Comparison of ENCODE assay signal across 1 cellular context in the genomic region with DNA sequence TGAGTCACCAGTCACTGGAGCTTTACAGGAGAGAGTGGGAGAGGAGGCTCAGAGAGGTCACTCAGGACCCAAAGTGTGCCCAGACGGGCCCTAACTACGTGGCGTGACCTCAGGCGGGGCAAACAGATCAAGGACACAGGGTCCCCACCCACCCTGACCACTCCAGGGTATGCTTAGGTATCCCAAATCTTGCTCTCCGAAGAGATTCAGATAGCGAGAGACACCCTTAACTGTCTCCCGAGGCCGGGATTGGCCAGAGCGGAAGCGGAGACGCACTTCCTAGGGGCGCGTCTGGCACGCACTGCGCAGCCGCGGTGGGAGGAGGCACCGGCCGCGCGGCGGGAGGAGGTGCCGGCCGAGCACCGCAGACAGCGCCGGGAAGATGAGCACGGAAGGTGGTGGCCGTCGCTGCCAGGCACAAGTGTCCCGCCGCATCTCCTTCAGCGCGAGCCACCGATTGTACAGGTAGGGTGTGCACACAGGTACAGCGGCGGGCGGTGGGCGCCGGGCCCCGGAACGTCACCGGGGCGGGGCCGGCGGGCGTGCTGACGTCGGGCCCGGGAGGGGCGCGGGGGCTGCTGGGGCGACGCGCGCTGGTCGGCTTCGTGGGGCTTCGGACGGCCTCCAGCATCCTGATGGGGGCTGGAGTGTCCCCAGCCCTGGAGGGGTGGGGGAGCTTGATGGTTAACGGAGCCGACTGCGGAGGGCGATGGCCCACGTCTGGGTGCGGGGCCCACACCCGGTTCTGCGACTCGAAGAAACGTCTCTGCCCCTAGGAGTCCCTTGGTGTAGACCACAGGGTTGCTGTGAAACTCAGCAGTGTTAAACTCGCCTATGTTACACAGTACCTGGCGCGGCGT.
A peak's percentile ranks its signal among the peaks of the same experiment; 100 is the strongest.
TF ChIP-seq lines count a peak whose summit lies in the region.

A gene (plus strand): TSS at position 367 of the 860 bp plus-strand sequence. CDS start 16 bp downstream, at position 383.

TF ChIP-seq in K562, 482 proteins besides CTCF, POLR2A, EP300 and RAD21 (continued from another document and continues in another):
- TF ChIP-seq, protein P1, sequence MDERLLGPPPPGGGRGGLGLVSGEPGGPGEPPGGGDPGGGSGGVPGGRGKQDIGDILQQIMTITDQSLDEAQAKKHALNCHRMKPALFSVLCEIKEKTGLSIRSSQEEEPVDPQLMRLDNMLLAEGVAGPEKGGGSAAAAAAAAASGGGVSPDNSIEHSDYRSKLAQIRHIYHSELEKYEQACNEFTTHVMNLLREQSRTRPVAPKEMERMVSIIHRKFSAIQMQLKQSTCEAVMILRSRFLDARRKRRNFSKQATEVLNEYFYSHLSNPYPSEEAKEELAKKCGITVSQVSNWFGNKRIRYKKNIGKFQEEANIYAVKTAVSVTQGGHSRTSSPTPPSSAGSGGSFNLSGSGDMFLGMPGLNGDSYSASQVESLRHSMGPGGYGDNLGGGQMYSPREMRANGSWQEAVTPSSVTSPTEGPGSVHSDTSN (CRISPR knock-in tag; IDR thresholded peaks at IDR 0.05; ENCODE audit: low read depth) = no peak
- TF ChIP-seq, protein P1 (tag; conservative IDR thresholded peaks at IDR 0.05; ENCODE audit: low read depth) = no peak
- TF ChIP-seq ZNF76 (CRISPR knock-in tag; IDR thresholded peaks at IDR 0.05; ENCODE audit: borderline replicate concordance) = peak; percentile 3; the same call in 1 of the 2 replicates
- 0 out of 2 replicates have a peak, but pooled peaks have one; percentile 30 for TF ChIP-seq TAF7 (tag; IDR thresholded peaks at IDR 0.05)
- no peak for TF ChIP-seq FOXM1 (IDR thresholded peaks at IDR 0.05; ENCODE audit: low read depth)
- TF ChIP-seq FOXM1 (CRISPR knock-in tag; IDR thresholded peaks at IDR 0.05; ENCODE audit: low read depth) = peak; percentile 84; the same call in 1 of the 2 replicates
- TF ChIP-seq, protein P2, sequence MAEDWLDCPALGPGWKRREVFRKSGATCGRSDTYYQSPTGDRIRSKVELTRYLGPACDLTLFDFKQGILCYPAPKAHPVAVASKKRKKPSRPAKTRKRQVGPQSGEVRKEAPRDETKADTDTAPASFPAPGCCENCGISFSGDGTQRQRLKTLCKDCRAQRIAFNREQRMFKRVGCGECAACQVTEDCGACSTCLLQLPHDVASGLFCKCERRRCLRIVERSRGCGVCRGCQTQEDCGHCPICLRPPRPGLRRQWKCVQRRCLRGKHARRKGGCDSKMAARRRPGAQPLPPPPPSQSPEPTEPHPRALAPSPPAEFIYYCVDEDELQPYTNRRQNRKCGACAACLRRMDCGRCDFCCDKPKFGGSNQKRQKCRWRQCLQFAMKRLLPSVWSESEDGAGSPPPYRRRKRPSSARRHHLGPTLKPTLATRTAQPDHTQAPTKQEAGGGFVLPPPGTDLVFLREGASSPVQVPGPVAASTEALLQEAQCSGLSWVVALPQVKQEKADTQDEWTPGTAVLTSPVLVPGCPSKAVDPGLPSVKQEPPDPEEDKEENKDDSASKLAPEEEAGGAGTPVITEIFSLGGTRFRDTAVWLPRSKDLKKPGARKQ (CRISPR knock-in tag; IDR thresholded peaks at IDR 0.05) = no peak
- TF ChIP-seq ZNF347 (CRISPR knock-in tag; IDR thresholded peaks at IDR 0.05; ENCODE audit: low read depth) = no peak
- peak in 1 of 2 experiments; percentile 29; a peak in 1 of 4 replicates for TF ChIP-seq RCOR1 (IDR thresholded peaks at IDR 0.05; ENCODE audit: borderline replicate concordance in 1 of 2, low read depth in 2 of 2, low read length in 2 of 2)
- no peak for TF ChIP-seq DNMT1 (IDR thresholded peaks at IDR 0.05)
- TF ChIP-seq GATA2 (CRISPR knock-in tag; IDR thresholded peaks at IDR 0.05) = no peak
- TF ChIP-seq, protein P3, sequence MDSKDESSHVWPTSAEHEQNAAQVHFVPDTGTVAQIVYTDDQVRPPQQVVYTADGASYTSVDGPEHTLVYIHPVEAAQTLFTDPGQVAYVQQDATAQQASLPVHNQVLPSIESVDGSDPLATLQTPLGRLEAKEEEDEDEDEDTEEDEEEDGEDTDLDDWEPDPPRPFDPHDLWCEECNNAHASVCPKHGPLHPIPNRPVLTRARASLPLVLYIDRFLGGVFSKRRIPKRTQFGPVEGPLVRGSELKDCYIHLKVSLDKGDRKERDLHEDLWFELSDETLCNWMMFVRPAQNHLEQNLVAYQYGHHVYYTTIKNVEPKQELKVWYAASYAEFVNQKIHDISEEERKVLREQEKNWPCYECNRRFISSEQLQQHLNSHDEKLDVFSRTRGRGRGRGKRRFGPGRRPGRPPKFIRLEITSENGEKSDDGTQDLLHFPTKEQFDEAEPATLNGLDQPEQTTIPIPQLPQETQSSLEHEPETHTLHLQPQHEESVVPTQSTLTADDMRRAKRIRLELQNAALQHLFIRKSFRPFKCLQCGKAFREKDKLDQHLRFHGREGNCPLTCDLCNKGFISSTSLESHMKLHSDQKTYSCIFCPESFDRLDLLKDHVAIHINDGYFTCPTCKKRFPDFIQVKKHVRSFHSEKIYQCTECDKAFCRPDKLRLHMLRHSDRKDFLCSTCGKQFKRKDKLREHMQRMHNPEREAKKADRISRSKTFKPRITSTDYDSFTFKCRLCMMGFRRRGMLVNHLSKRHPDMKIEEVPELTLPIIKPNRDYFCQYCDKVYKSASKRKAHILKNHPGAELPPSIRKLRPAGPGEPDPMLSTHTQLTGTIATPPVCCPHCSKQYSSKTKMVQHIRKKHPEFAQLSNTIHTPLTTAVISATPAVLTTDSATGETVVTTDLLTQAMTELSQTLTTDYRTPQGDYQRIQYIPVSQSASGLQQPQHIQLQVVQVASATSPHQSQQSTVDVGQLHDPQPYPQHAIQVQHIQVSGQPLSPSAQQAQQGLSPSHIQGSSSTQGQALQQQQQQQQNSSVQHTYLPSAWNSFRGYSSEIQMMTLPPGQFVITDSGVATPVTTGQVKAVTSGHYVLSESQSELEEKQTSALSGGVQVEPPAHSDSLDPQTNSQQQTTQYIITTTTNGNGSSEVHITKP (IDR thresholded peaks at IDR 0.05; ENCODE audit: partially characterized antibody) = peak; percentile 71
- peak; percentile 69 for TF ChIP-seq POLR2AphosphoS5 (IDR thresholded peaks at IDR 0.05; ENCODE audit: control insufficient read depth, insufficient read depth, low read depth, low read length)
- TF ChIP-seq SPI1 (IDR thresholded peaks at IDR 0.05; ENCODE audit: borderline replicate concordance, low read depth, low read length) = peak; percentile 81
- TF ChIP-seq, protein P4, sequence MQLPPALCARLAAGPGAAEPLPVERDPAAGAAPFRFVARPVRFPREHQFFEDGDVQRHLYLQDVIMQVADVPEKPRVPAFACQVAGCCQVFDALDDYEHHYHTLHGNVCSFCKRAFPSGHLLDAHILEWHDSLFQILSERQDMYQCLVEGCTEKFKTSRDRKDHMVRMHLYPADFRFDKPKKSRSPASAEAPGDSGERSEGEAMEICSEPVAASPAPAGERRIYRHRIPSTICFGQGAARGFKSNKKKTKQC (CRISPR knock-in tag; IDR thresholded peaks at IDR 0.05) = no peak
- peak; percentile 77 for TF ChIP-seq HMGN3 (IDR thresholded peaks at IDR 0.05; ENCODE audit: borderline replicate concordance, extremely low read depth, insufficient read length, low read depth, low read length)
- peak; percentile 70; the same call in 1 of the 2 replicates for TF ChIP-seq EP400 (IDR thresholded peaks at IDR 0.05)
- TF ChIP-seq NONO (IDR thresholded peaks at IDR 0.05; ENCODE audit: low read depth in 2 of 2, low read length in 1 of 2) = 0 out of 4 replicates have a peak, but pooled peaks of 1 of the 2 experiments have one; percentile 43
- TF ChIP-seq ZNF384 (IDR thresholded peaks at IDR 0.05; ENCODE audit: low read depth, low read length) = no peak
- TF ChIP-seq ZNF212 (CRISPR knock-in tag; IDR thresholded peaks at IDR 0.05) = 0 out of 2 replicates have a peak, but pooled peaks have one; percentile 29
- TF ChIP-seq, protein P5, sequence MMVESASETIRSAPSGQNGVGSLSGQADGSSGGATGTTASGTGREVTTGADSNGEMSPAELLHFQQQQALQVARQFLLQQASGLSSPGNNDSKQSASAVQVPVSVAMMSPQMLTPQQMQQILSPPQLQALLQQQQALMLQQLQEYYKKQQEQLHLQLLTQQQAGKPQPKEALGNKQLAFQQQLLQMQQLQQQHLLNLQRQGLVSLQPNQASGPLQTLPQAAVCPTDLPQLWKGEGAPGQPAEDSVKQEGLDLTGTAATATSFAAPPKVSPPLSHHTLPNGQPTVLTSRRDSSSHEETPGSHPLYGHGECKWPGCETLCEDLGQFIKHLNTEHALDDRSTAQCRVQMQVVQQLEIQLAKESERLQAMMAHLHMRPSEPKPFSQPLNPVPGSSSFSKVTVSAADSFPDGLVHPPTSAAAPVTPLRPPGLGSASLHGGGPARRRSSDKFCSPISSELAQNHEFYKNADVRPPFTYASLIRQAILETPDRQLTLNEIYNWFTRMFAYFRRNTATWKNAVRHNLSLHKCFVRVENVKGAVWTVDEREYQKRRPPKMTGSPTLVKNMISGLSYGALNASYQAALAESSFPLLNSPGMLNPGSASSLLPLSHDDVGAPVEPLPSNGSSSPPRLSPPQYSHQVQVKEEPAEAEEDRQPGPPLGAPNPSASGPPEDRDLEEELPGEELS (CRISPR knock-in tag; IDR thresholded peaks at IDR 0.05; ENCODE audit: borderline replicate concordance) = no peak
- TF ChIP-seq RBM34 (IDR thresholded peaks at IDR 0.05; ENCODE audit: borderline replicate concordance, insufficient read depth, low read length) = no peak
- TF ChIP-seq CXXC5 (CRISPR knock-in tag; IDR thresholded peaks at IDR 0.05) = peak; percentile 94
- TF ChIP-seq, protein P6, sequence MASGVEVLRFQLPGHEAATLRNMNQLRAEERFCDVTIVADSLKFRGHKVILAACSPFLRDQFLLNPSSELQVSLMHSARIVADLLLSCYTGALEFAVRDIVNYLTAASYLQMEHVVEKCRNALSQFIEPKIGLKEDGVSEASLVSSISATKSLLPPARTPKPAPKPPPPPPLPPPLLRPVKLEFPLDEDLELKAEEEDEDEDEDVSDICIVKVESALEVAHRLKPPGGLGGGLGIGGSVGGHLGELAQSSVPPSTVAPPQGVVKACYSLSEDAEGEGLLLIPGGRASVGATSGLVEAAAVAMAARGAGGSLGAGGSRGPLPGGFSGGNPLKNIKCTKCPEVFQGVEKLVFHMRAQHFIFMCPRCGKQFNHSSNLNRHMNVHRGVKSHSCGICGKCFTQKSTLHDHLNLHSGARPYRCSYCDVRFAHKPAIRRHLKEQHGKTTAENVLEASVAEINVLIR (CRISPR knock-in tag; IDR thresholded peaks at IDR 0.05) = peak; percentile 80
- no peak for TF ChIP-seq ZZZ3 (IDR thresholded peaks at IDR 0.05)
- 0 out of 2 replicates have a peak, but pooled peaks have one; percentile 47 for TF ChIP-seq TOE1 (IDR thresholded peaks at IDR 0.05; ENCODE audit: borderline replicate concordance)
- TF ChIP-seq TOE1 (CRISPR knock-in tag; IDR thresholded peaks at IDR 0.05; ENCODE audit: borderline replicate concordance, low read depth) = no peak
- peak; percentile 88 for TF ChIP-seq PHF20 (IDR thresholded peaks at IDR 0.05; ENCODE audit: partially characterized antibody)
- TF ChIP-seq, protein P7, sequence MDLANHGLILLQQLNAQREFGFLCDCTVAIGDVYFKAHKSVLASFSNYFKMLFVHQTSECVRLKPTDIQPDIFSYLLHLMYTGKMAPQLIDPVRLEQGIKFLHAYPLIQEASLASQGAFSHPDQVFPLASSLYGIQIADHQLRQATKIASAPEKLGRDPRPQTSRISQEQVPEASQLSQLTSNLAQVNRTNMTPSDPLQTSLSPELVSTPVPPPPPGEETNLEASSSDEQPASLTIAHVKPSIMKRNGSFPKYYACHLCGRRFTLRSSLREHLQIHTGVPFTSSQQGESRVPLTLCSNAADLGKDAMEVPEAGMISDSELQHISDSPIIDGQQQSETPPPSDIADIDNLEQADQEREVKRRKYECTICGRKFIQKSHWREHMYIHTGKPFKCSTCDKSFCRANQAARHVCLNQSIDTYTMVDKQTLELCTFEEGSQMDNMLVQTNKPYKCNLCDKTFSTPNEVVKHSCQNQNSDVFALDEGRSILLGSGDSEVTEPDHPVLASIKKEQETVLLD (IDR thresholded peaks at IDR 0.05) = peak; percentile 69; the same call in 1 of the 2 replicates
- TF ChIP-seq, protein P8, sequence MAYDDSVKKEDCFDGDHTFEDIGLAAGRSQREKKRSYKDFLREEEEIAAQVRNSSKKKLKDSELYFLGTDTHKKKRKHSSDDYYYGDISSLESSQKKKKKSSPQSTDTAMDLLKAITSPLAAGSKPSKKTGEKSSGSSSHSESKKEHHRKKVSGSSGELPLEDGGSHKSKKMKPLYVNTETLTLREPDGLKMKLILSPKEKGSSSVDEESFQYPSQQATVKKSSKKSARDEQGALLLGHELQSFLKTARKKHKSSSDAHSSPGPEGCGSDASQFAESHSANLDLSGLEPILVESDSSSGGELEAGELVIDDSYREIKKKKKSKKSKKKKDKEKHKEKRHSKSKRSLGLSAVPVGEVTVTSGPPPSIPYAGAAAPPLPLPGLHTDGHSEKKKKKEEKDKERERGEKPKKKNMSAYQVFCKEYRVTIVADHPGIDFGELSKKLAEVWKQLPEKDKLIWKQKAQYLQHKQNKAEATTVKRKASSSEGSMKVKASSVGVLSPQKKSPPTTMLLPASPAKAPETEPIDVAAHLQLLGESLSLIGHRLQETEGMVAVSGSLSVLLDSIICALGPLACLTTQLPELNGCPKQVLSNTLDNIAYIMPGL (CRISPR knock-in tag; IDR thresholded peaks at IDR 0.05) = peak; percentile 66; the same call in 1 of the 2 replicates
- TF ChIP-seq TCFL5 (CRISPR knock-in tag; conservative IDR thresholded peaks at IDR 0.05) = no peak
- TF ChIP-seq, protein P9, sequence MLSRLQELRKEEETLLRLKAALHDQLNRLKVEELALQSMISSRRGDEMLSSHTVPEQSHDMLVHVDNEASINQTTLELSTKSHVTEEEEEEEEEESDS (CRISPR knock-in tag; IDR thresholded peaks at IDR 0.05) = no peak
- peak; percentile 61 for TF ChIP-seq SAP30 (IDR thresholded peaks at IDR 0.05; ENCODE audit: borderline replicate concordance, insufficient read depth, low read depth, low read length, poor library complexity, severe bottlenecking)
- TF ChIP-seq ZNF316 (IDR thresholded peaks at IDR 0.05) = no peak
- TF ChIP-seq CAMTA2 (CRISPR knock-in tag; conservative IDR thresholded peaks at IDR 0.05) = no peak
- no peak for TF ChIP-seq HNRNPL (IDR thresholded peaks at IDR 0.05; ENCODE audit: low read depth, low read length)
- TF ChIP-seq CBX1 (IDR thresholded peaks at IDR 0.05; ENCODE audit: low read depth) = no peak
- TF ChIP-seq, protein P10, sequence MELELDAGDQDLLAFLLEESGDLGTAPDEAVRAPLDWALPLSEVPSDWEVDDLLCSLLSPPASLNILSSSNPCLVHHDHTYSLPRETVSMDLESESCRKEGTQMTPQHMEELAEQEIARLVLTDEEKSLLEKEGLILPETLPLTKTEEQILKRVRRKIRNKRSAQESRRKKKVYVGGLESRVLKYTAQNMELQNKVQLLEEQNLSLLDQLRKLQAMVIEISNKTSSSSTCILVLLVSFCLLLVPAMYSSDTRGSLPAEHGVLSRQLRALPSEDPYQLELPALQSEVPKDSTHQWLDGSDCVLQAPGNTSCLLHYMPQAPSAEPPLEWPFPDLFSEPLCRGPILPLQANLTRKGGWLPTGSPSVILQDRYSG (tag; conservative IDR thresholded peaks at IDR 0.05; ENCODE audit: low read depth) = no peak
- 0 out of 4 replicates have a peak, but pooled peaks of 1 of the 2 experiments have one; percentile 46 for TF ChIP-seq TEAD1 (CRISPR knock-in tag; IDR thresholded peaks at IDR 0.05)
- TF ChIP-seq HNRNPLL (IDR thresholded peaks at IDR 0.05; ENCODE audit: low read depth, low read length, poor library complexity, severe bottlenecking) = peak; percentile 56
- peak; percentile 60 for TF ChIP-seq TAF1 (IDR thresholded peaks at IDR 0.05; ENCODE audit: control insufficient read depth, extremely low read depth, insufficient read depth, low read length, severe bottlenecking)
